ENCODE assay signal across 26 cellular contexts in the genomic region with DNA sequence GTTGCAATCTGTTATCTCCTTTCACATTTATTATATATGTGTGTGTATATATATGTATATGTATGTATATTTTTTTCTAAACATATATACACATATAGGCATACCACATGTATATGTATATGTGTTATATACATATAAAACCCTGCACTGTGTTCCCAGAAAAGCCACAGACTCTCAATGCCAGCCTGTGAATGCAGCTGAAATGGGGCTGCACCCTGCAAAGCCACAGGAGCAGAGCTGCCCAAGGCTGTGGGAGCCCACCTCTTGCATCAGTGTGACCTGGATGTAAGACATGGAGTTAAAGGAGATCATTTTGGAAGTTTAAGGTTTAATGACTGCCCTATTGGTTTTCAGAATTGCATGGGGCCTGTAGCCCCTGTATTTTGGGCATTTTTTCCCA.
"Had no signal": no experiment of that assay in that cellular context is flagged by ENCODE, and none has a peak within 500 bp of the region (broad histone marks: within the 10 kb centered on the region; RNA-seq: fewer than 3 reads in every experiment).

No MANE protein-coding gene starts in this region.

- H3K9me3 ChIP-seq: stomach, suprapubic skin, testis, thoracic aorta, thyroid gland, tibial artery, tibial nerve, transverse colon, upper lobe of left lung, upper lobe of right lung, uterus, vagina had no signal

- H3K4me1 ChIP-seq: stomach, suprapubic skin, testis, thyroid gland, tibial artery, tibial nerve, transverse colon, upper lobe of left lung, upper lobe of right lung, uterus, vagina had no signal

- H3K4me3 ChIP-seq: stomach, suprapubic skin, testis, thoracic aorta, thyroid gland, tibial artery, tibial nerve, transverse colon, upper lobe of left lung, upper lobe of right lung, uterus, vagina had no signal

- H3K27me3 ChIP-seq: stomach, suprapubic skin, testis, thyroid gland, tibial artery, tibial nerve, transverse colon, upper lobe of left lung, upper lobe of right lung, uterus, vagina had no signal

- H3K36me3 ChIP-seq: stomach, suprapubic skin, thoracic aorta, thyroid gland, tibial artery, tibial nerve, transverse colon, upper lobe of left lung, upper lobe of right lung, uterus, vagina had no signal

- DNase-seq: stimulated activated CD4-positive, alpha-beta T cell treated with anti-CD3 and anti-CD28 coated beads, Interleukin-2, amount 100 ng/mL, for 48 hours; stimulated activated CD4-positive, alpha-beta T cell treated with anti-CD3 and anti-CD28 coated beads, Interleukin-4, amount 100 ng/mL, for 1 hour; stimulated activated CD4-positive, alpha-beta T cell treated with anti-CD3 and anti-CD28 coated beads, Interleukin-4, amount 100 ng/mL, for 24 hours; stimulated activated CD4-positive, alpha-beta T cell treated with anti-CD3 and anti-CD28 coated beads, Interleukin-4, amount 100 ng/mL, for 4 hours; stimulated activated CD8-positive, alpha-beta memory T cell treated with anti-CD3 and anti-CD28 coated beads, Interleukin-4, amount 100 ng/mL, for 48 hours; stimulated activated naive B cell treated with anti-CD40 and anti-IgM and Interleukin-4, amounts not matched to agents 10 μg/mL and 1 μg/mL and 100 μg/mL, for 72 hours; stimulated activated naive CD4-positive, alpha-beta T cell; stimulated activated naive CD4-positive, alpha-beta T cell treated with Interleukin-2 at 50 U/mL for 16 hours; stimulated activated naive CD8-positive, alpha-beta T cell treated with anti-CD3 and anti-CD28 coated beads, Interleukin-15, amount 100 ng/mL, for 72 hours; stimulated activated naive CD8-positive, alpha-beta T cell treated with anti-CD3 and anti-CD28 coated beads, Interleukin-15, Interleukin-2, amounts not matched to agents 100 U/mL and 50 U/mL, for 24 hours; stomach; substantia nigra; testis; thyroid gland; tibial artery; transverse colon; trophoblast cell; upper lobe of left lung; upper lobe of right lung; uterus had no signal

- H3K27ac ChIP-seq: stomach, suprapubic skin, testis, thoracic aorta, thyroid gland, tibial artery, tibial nerve, transverse colon, upper lobe of left lung, upper lobe of right lung, uterus, vagina had no signal

- ATAC-seq: stimulated activated effector memory CD8-positive, alpha-beta T cell treated with anti-CD3 and anti-CD28 coated beads, Interleukin-12 subunit alpha, Interleukin-12 subunit beta, amount 100 ng/mL, for 72 hours; stimulated activated memory B cell treated with anti-CD40 and anti-IgM and Interleukin-4, amounts not matched to agents 10 μg/mL and 1 μg/mL and 100 μg/mL, for 72 hours; stimulated activated naive B cell treated with anti-CD40 and anti-IgM and Interleukin-4, amounts not matched to agents 10 μg/mL and 1 μg/mL and 100 μg/mL, for 72 hours; stimulated activated naive CD8-positive, alpha-beta T cell treated with anti-CD3 and anti-CD28 coated beads, Interleukin-15, amount 100 ng/mL, for 72 hours; stimulated activated naive CD8-positive, alpha-beta T cell treated with anti-CD3 and anti-CD28 coated beads, Interleukin-15, Interleukin-2, amounts not matched to agents 100 U/mL and 50 U/mL, for 24 hours; upper lobe of right lung had no signal
